ENCODE assay signal across 8 cellular contexts in genomic region chr5:98927242-98927987, GRCh38. TPM values are rescaled to one million over a fixed set of nuclear protein-coding genes. Genes with fewer than 3 reads are reported as not detected.
DNase-seq lines count a peak whose midpoint lies in the region; ATAC-seq and TF ChIP-seq lines count a peak whose summit lies in the region.

No MANE protein-coding gene starts in this region.

- H3K27me3 Mint-ChIP-seq in activated B cell treated with CpG ODN at 0.5 μM for 24 hours: no peaks in the 10 kb centered on the region
- no peaks in the 10 kb centered on the region for H3K27me3 Mint-ChIP-seq in memory B cell

- in situ Hi-C loops in Caki2 (cut with HindIII; ENCODE audit: low pct_unique_long_range_greater_than_20kb, low sequenced_read_pairs): no loop called here

- H3K9me3 ChIP-seq in colonic mucosa: no peaks in the 10 kb centered on the region

- H3K36me3 ChIP-seq in colonic mucosa: peaks cover 8% of the 10 kb centered on the region

- ATAC-seq in GM21360 (IDR thresholded peaks at IDR 0.05; ENCODE audit: unreplicated experiment) (peak; percentile 19), activated B cell treated with CpG ODN at 0.5 μM for 24 hours (ENCODE audit: low read depth) (no peak), memory B cell (ENCODE audit: low read depth) (peak; percentile 13)

- peak overlapping the region; percentile 100 for H3K27ac ChIP-seq in colonic mucosa

- DNase-seq in Caki2 (ENCODE audit: low read depth) (peak; percentile 44), LHCN-M2 (ENCODE audit: low read depth) (peak; percentile 47), activated B cell treated with CpG ODN at 0.5 μM for 24 hours (no peak), colonic mucosa (peak; percentile 70), memory B cell (ENCODE audit: low spot score in 2 of 2) (peak; percentile 15 to 52), ecto neural progenitor cell (ENCODE audit: low spot score) (no peak)
- peak; percentile 19 for DNase-seq in stimulated activated CD8-positive, alpha-beta memory T cell treated with anti-CD3 and anti-CD28 coated beads, Interleukin-15, amount 100 ng/mL, for 1 hour (ENCODE audit: low read depth)

- peak overlapping the region; percentile 99 for H3K4me3 Mint-ChIP-seq in activated B cell treated with CpG ODN at 0.5 μM for 24 hours
- H3K4me3 Mint-ChIP-seq in memory B cell: peak overlapping the region; percentile 98

- no peaks in the 10 kb centered on the region for H3K9me3 Mint-ChIP-seq in activated B cell treated with CpG ODN at 0.5 μM for 24 hours
- no peaks in the 10 kb centered on the region for H3K9me3 Mint-ChIP-seq in memory B cell

- H3K9ac ChIP-seq in colonic mucosa (ENCODE audit: low read depth in 2 of 2, low read length in 2 of 2): peak overlapping the region; percentile 52 to 98

- CTCF ChIA-PET in activated B cell treated with CpG ODN at 0.5 μM for 24 hours (lab: Charles Lee): interaction anchor here (1.0 to 3.1 kb wide), 2 partner anchors 100 to 105 kb away, joined by 3 to 19 read pairs; no protein-coding TSS in a partner anchor

- TF ChIP-seq CTCF in activated B cell treated with CpG ODN at 0.5 μM for 24 hours (IDR thresholded peaks at IDR 0.05) (no peak), colonic mucosa (IDR thresholded peaks at IDR 0.05) (no peak)

- intact Hi-C loops in activated B cell treated with CpG ODN at 0.5 μM for 24 hours (cut with micrococcal nuclease) (loop anchor here (1.0 kb wide), 1 partner anchor 21 kb away; no protein-coding TSS in a partner anchor), colonic mucosa (cut with DNase I) (no loop called here)

- H3K36me3 Mint-ChIP-seq in activated B cell treated with CpG ODN at 0.5 μM for 24 hours (ENCODE audit: low read depth) (peaks cover 63% of the 10 kb centered on the region), memory B cell (peaks cover 5% of the 10 kb centered on the region)

- peak overlapping the region; percentile 98 for H3K27ac Mint-ChIP-seq in activated B cell treated with CpG ODN at 0.5 μM for 24 hours
- peak overlapping the region; percentile 98 for H3K27ac Mint-ChIP-seq in memory B cell

- POLR2A ChIA-PET in activated B cell treated with CpG ODN at 0.5 μM for 24 hours (lab: Charles Lee): interaction anchor here (0.9 to 6.1 kb wide), 7 partner anchors 9 to 110 kb away, joined by 3 to 179 read pairs (median 5); no protein-coding TSS in a partner anchor

- H3K4me3 ChIP-seq in colonic mucosa: peak overlapping the region; percentile 78

- H3K4me1 Mint-ChIP-seq in activated B cell treated with CpG ODN at 0.5 μM for 24 hours (peaks cover 67% of the 10 kb centered on the region), memory B cell (peaks cover 15% of the 10 kb centered on the region)

- H3K27me3 ChIP-seq in colonic mucosa: no peaks in the 10 kb centered on the region

- no peaks in the 10 kb centered on the region for H3K4me1 ChIP-seq in colonic mucosa

RNA-seq across cellular contexts. Expression of gene CHD1, which starts 1.4 kb away (rescaled TPM):
- total RNA-seq in Caki2 (2014; rRNA removed; shearing (Covaris generic); ENCODE audit: low replicate concordance): 14.6 and 17.0 TPM in 2 replicates
- total RNA-seq in LHCN-M2 (2014; rRNA removed): 33.7 and 43.3 TPM in 2 replicates
- polyA plus RNA-seq in LHCN-M2 (2012): 6.3 TPM
- total RNA-seq in activated B cell treated with CpG ODN at 0.5 μM for 24 hours: 65.2 and 77.5 TPM in 2 replicates
- 10 to 100 TPM; 29.1 to 47.3 TPM for total RNA-seq in colonic mucosa

Comparison
In these comparisons a context has a peak if more than half of its experiments do, and no peak if none do; other contexts are left out.
1. DNase-seq: peak in Caki2 (single experiment), LHCN-M2 (single experiment), colonic mucosa (single experiment), memory B cell (2 of 2) and stimulated activated CD8-positive, alpha-beta memory T cell treated with anti-CD3 and anti-CD28 coated beads, Interleukin-15, amount 100 ng/mL, for 1 hour (single experiment); none in activated B cell treated with CpG ODN at 0.5 μM for 24 hours (single experiment) and ecto neural progenitor cell (single experiment).